9 cellular contexts compared by ENCODE assay signal in genomic region chr2:173401716-173402326, GRCh38. TPM values are rescaled to one million over a fixed set of nuclear protein-coding genes. Genes with fewer than 3 reads are reported as not detected.
A peak's percentile ranks its signal among the peaks of the same experiment; 100 is the strongest.
DNase-seq lines count a peak whose midpoint lies in the region; ATAC-seq, FAIRE-seq and TF ChIP-seq lines count a peak whose summit lies in the region.
"Had no signal": no experiment of that assay in that cellular context is flagged by ENCODE, and none has a peak within 500 bp of the region (broad histone marks: within the 10 kb centered on the region; RNA-seq: fewer than 3 reads in every experiment).

No MANE protein-coding gene starts in this region.

- TF ChIP-seq RAD21 in A549 (conservative IDR thresholded peaks at IDR 0.05 in 1 of 2, IDR thresholded peaks at IDR 0.05 in 1 of 2), result no peak

- H3K4me1 ChIP-seq in A549, result peaks cover 17% of the 10 kb centered on the region; the same call in 2 of the 3 replicates
- peaks cover 29% of the 10 kb centered on the region for H3K4me1 ChIP-seq in HUES48 (ENCODE audit: control insufficient read depth, insufficient read depth, low read length)

- no peaks in the 10 kb centered on the region for H3K36me3 Mint-ChIP-seq in WTC11
- no peaks in the 10 kb centered on the region for H3K36me3 Mint-ChIP-seq in activated T-cell treated with anti-CD3 and anti-CD28 coated beads, Interleukin-2, amount 50 U/mL, for 4 hours (ENCODE audit: insufficient read depth)

- H3K36me3 ChIP-seq in HUES48 (ENCODE audit: control insufficient read depth, insufficient read depth, low read length), result no peaks in the 10 kb centered on the region
- H3K36me3 ChIP-seq: Peyer's patch had no signal

- DNase-seq in A549 (ENCODE audit: low read depth in 1 of 2, low spot score in 1 of 2), result no peak
- no peak for DNase-seq in WTC11 (ENCODE audit: low spot score)
- no peak for DNase-seq in nucleus accumbens (lab: John Stamatoyannopoulos, UW)
- DNase-seq in NK-92 treated with Interleukin-12 subunit alpha and Interleukin-12 subunit beta, amount 100 ng/mL, for 24 hours (lab: John Stamatoyannopoulos, UW), result no peak
- DNase-seq in activated T-cell treated with anti-CD3 and anti-CD28 coated beads, Interleukin-2, amount 50 U/mL, for 4 hours, result no peak
- DNase-seq in HT-29 (ENCODE audit: low spot score), result no peak

- no peak for TF ChIP-seq CTCF in A549 (IDR thresholded peaks at IDR 0.05)
- TF ChIP-seq CTCF in WTC11 (IDR thresholded peaks at IDR 0.05), result no peak

- H3K9ac ChIP-seq in HUES48 (ENCODE audit: low read depth, low read length), result no peak overlapping the region

- peak overlapping the region; percentile 98 for H3K4me2 ChIP-seq in A549

- H3K27me3 Mint-ChIP-seq in WTC11 (ENCODE audit: low read depth), result peaks cover 3% of the 10 kb centered on the region
- H3K27me3 Mint-ChIP-seq in activated T-cell treated with anti-CD3 and anti-CD28 coated beads, Interleukin-2, amount 50 U/mL, for 4 hours (ENCODE audit: low read depth), result peaks cover 58% of the 10 kb centered on the region

- peak; percentile 70 to 74; a peak in 5 of 6 replicates for ATAC-seq in A549
- ATAC-seq in WTC11, result peak; percentile 43
- no peak for ATAC-seq in activated T-cell treated with anti-CD3 and anti-CD28 coated beads, Interleukin-2, amount 50 U/mL, for 4 hours

- POLR2A ChIA-PET in A549 (lab: Yijun Ruan, JAX), result interaction anchor here (2.6 kb wide), 1 partner anchor 47 kb away, joined by 14 read pairs; no protein-coding TSS in a partner anchor
- POLR2A ChIA-PET in WTC11 (lab: Charles Lee), result no interaction called here

- peak overlapping the region; percentile 72 for H3K4me3 Mint-ChIP-seq in WTC11
- H3K4me3 Mint-ChIP-seq in activated T-cell treated with anti-CD3 and anti-CD28 coated beads, Interleukin-2, amount 50 U/mL, for 4 hours, result no peak overlapping the region

- H3K9me3 ChIP-seq in A549 (no peaks in the 10 kb centered on the region), HUES48 (ENCODE audit: control insufficient read depth, insufficient read depth, low read length) (no peaks in the 10 kb centered on the region), iPS-18c (ENCODE audit: control insufficient read depth, insufficient read depth, low read length) (no peaks in the 10 kb centered on the region)
- H3K9me3 ChIP-seq: Peyer's patch had no signal

- H3K4me3 ChIP-seq in A549, result peak overlapping the region; percentile 43
- H3K4me3 ChIP-seq in HUES48 (ENCODE audit: low read depth, low read length), result peak overlapping the region; percentile 57
- peak overlapping the region; percentile 29; the same call in 1 of the 2 replicates for H3K4me3 ChIP-seq in iPS-18c (ENCODE audit: insufficient read depth, low read depth, low read length)

- H3K27ac Mint-ChIP-seq in WTC11, result peak overlapping the region; percentile 84

- FAIRE-seq in A549 (lab: Jason Lieb, UNC), result no peak

- TF ChIP-seq EP300 in A549 (IDR thresholded peaks at IDR 0.05), result no peak

- H3K27me3 ChIP-seq in HUES48 (ENCODE audit: control insufficient read depth, insufficient read depth, low read length), result peaks cover 8% of the 10 kb centered on the region; the same call in 1 of the 2 replicates
- H3K27me3 ChIP-seq: Peyer's patch had no signal

- CTCF ChIA-PET in A549 (lab: Yijun Ruan, JAX), result interaction anchor here (0.6 to 10.3 kb wide), 40 partner anchors 10 to 949 kb away, joined by 3 to 121 read pairs (median 4); partner anchors contain the start of gene CDCA7
- CTCF ChIA-PET in WTC11 (lab: Charles Lee), result interaction anchor here (0.7 to 5.1 kb wide), 19 partner anchors 14 to 1145 kb away, joined by 3 to 57 read pairs (median 4); no protein-coding TSS in a partner anchor

- TF ChIP-seq POLR2A in A549 (IDR thresholded peaks at IDR 0.05; ENCODE audit: low read length), result no peak

- H3K27ac ChIP-seq in A549, result peak overlapping the region; percentile 64 to 70
- H3K27ac ChIP-seq in HUES48 (ENCODE audit: low read depth, low read length), result no peak overlapping the region
- H3K27ac ChIP-seq: Peyer's patch had no signal

- peaks cover 38% of the 10 kb centered on the region for H3K4me1 Mint-ChIP-seq in WTC11
- H3K4me1 Mint-ChIP-seq in activated T-cell treated with anti-CD3 and anti-CD28 coated beads, Interleukin-2, amount 50 U/mL, for 4 hours (ENCODE audit: low read depth), result peaks cover 7% of the 10 kb centered on the region

- no peaks in the 10 kb centered on the region for H3K9me3 Mint-ChIP-seq in WTC11
- no peaks in the 10 kb centered on the region for H3K9me3 Mint-ChIP-seq in activated T-cell treated with anti-CD3 and anti-CD28 coated beads, Interleukin-2, amount 50 U/mL, for 4 hours

- 5% methylated on average over 7 of the region's 7 CpGs for WGBS in A549 (ENCODE audit: missing lambda C conversion rate)

TF ChIP-seq in A549, 52 proteins besides CTCF, POLR2A, EP300 and RAD21:
- no peak for TF ChIP-seq CBX8 (IDR thresholded peaks at IDR 0.05)
- no peak for TF ChIP-seq EHF (CRISPR knock-in tag; IDR thresholded peaks at IDR 0.05)
- TF ChIP-seq, protein P1, sequence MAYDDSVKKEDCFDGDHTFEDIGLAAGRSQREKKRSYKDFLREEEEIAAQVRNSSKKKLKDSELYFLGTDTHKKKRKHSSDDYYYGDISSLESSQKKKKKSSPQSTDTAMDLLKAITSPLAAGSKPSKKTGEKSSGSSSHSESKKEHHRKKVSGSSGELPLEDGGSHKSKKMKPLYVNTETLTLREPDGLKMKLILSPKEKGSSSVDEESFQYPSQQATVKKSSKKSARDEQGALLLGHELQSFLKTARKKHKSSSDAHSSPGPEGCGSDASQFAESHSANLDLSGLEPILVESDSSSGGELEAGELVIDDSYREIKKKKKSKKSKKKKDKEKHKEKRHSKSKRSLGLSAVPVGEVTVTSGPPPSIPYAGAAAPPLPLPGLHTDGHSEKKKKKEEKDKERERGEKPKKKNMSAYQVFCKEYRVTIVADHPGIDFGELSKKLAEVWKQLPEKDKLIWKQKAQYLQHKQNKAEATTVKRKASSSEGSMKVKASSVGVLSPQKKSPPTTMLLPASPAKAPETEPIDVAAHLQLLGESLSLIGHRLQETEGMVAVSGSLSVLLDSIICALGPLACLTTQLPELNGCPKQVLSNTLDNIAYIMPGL (CRISPR knock-in tag; IDR thresholded peaks at IDR 0.05; ENCODE audit: borderline replicate concordance), result no peak
- no peak for TF ChIP-seq MAZ (IDR thresholded peaks at IDR 0.05; ENCODE audit: borderline replicate concordance, low read depth, low read length)
- no peak for TF ChIP-seq MAFK (IDR thresholded peaks at IDR 0.05; ENCODE audit: partially characterized antibody)
- TF ChIP-seq NR3C1 (IDR thresholded peaks at IDR 0.05), result no peak
- no peak for TF ChIP-seq FOSL2 (IDR thresholded peaks at IDR 0.05)
- no peak for TF ChIP-seq FOSL2 (CRISPR knock-in tag; IDR thresholded peaks at IDR 0.05)
- TF ChIP-seq RNF2 (IDR thresholded peaks at IDR 0.05; ENCODE audit: borderline replicate concordance, low read depth), result no peak
- TF ChIP-seq HEYL (CRISPR knock-in tag; IDR thresholded peaks at IDR 0.05), result no peak
- TF ChIP-seq HOXB5 (CRISPR knock-in tag; IDR thresholded peaks at IDR 0.05), result no peak
- no peak for TF ChIP-seq PHF8 (IDR thresholded peaks at IDR 0.05; ENCODE audit: borderline replicate concordance, low read depth)
- TF ChIP-seq RFX5 (IDR thresholded peaks at IDR 0.05), result no peak
TF ChIP-seq in A549: peak in this region for 0.

TF ChIP-seq in WTC11, 78 proteins besides CTCF, POLR2A, EP300 and RAD21:
- TF ChIP-seq TEAD4 (CRISPR knock-in tag; IDR thresholded peaks at IDR 0.05) (no peak), PRDM15 (CRISPR knock-in tag; IDR thresholded peaks at IDR 0.05) (peak; percentile 30; the same call in 1 of the 2 replicates)

RNA-seq across cellular contexts. Expression of gene CDCA7, which starts 47.1 kb away (rescaled TPM):
- polyA plus RNA-seq in A549 (2011; rRNA removed) (72.3 and 93.5 TPM in 2 replicates), A549 (2017; fragmentation: RNase III; extraction: RNeasy Plus Mini Kit Qiagen cat#74134 plus additional on column Dnase treatment) (37.0 to 40.3 TPM (median 39.4 TPM) in 3 replicates)
- 52.5 and 57.2 TPM in 2 replicates for polyA plus RNA-seq in A549 (2012; cell fraction: cytosol; rRNA removed)
- polyA plus RNA-seq in A549 (2012; cell fraction: nucleus; rRNA removed), result 57.8 and 88.8 TPM in 2 replicates
- 36.1 and 38.1 TPM in 2 replicates for polyA minus RNA-seq in A549 (2011; rRNA and poly(A)+ RNA removed)
- total RNA-seq in WTC11 (2021), result 64.2 to 79.7 TPM (median 66.6 TPM) in 3 replicates
- total RNA-seq in activated T-cell treated with anti-CD3 and anti-CD28 coated beads, Interleukin-2, amount 50 U/mL, for 4 hours, result 10 to 100 TPM; 23.1 to 36.9 (median 28.0) TPM
- 48.2 and 55.4 TPM in 2 replicates for total RNA-seq in HT-29 (2014; rRNA removed; shearing (Covaris generic))

Comparison
In these comparisons a context has a peak if more than half of its experiments do, and no peak if none do; other contexts are left out.
1. ATAC-seq: peak in A549 (2 of 2) and WTC11 (single experiment); none in activated T-cell treated with anti-CD3 and anti-CD28 coated beads, Interleukin-2, amount 50 U/mL, for 4 hours (0 of 2).
2. Peak in every context shown above with its lines, with median percentiles within 50 percentile points of each other: H3K4me3 ChIP-seq.